ENCODE assay signal across 9 cellular contexts in the genomic region with DNA sequence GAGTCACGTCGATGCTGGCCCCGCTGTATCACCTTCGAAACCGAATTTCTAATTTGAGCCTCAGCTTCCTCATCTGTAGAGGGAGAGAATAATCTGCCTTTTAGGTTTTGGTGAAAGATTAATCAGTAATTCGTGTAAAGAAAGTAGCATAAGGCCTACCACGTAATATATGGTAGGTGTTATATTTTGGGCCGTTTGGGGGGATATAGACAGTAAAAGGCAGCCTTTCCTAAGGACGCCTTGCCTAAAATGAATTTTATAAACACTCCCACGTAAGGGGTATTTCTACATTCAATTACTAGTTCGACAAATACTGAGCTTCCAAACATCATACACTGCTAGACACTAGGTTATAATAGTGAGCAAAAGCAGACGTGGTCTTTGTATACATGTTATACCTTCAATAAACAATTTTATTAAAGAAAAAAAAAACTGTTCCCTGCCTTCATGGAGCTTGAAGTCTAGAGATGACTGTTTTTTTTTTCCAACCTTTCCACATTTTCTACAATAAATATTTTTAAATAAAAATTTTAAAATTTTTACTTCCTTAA. TPM values are rescaled to one million over a fixed set of nuclear protein-coding genes. Genes with fewer than 3 reads are reported as not detected.
DNase-seq lines count a peak whose midpoint lies in the region; ATAC-seq and TF ChIP-seq lines count a peak whose summit lies in the region.
"Had no signal": no experiment of that assay in that cellular context is flagged by ENCODE, and none has a peak within 500 bp of the region (broad histone marks: within the 10 kb centered on the region; RNA-seq: fewer than 3 reads in every experiment).

No MANE protein-coding gene starts in this region.

- peaks cover 33% of the 10 kb centered on the region for H3K36me3 Mint-ChIP-seq in activated B cell treated with CpG ODN at 0.5 μM for 24 hours (ENCODE audit: low read depth)
- H3K36me3 Mint-ChIP-seq in stimulated activated memory B cell treated with anti-CD40 and anti-IgM and Interleukin-4, amounts not matched to agents 10 μg/mL and 1 μg/mL and 100 μg/mL, for 72 hours = peaks cover 34% of the 10 kb centered on the region

- CTCF ChIA-PET in HEK293 (lab: Yijun Ruan, JAX) (interaction anchor here (0.7 to 2.1 kb wide), 3 partner anchors 41 to 55 kb away, joined by 3 to 7 read pairs (median 4); no protein-coding TSS in a partner anchor), activated B cell treated with CpG ODN at 0.5 μM for 24 hours (lab: Charles Lee) (interaction anchor here (1.4 to 1.9 kb wide), 3 partner anchors 41 to 55 kb away, joined by 4 to 5 read pairs (median 5); partner anchors contain the start of gene CRELD1)

- H3K4me3 ChIP-seq in HEK293 (ENCODE audit: low read depth, low read length) (peak overlapping the region; percentile 73), iPS DF 6.9 (ENCODE audit: low read length) (peak overlapping the region; percentile 61)

- TF ChIP-seq CTCF in HEK293 (tag by site-specific recombination; IDR thresholded peaks at IDR 0.05) = no peak
- TF ChIP-seq CTCF in activated B cell treated with CpG ODN at 0.5 μM for 24 hours (IDR thresholded peaks at IDR 0.05) = no peak

- peak overlapping the region; percentile 97 for H3K27ac Mint-ChIP-seq in activated B cell treated with CpG ODN at 0.5 μM for 24 hours
- peak overlapping the region; percentile 98 for H3K27ac Mint-ChIP-seq in stimulated activated memory B cell treated with anti-CD40 and anti-IgM and Interleukin-4, amounts not matched to agents 10 μg/mL and 1 μg/mL and 100 μg/mL, for 72 hours

- peaks cover 49% of the 10 kb centered on the region for H3K4me1 Mint-ChIP-seq in activated B cell treated with CpG ODN at 0.5 μM for 24 hours
- H3K4me1 Mint-ChIP-seq in stimulated activated memory B cell treated with anti-CD40 and anti-IgM and Interleukin-4, amounts not matched to agents 10 μg/mL and 1 μg/mL and 100 μg/mL, for 72 hours = peaks cover 39% of the 10 kb centered on the region

- no peaks in the 10 kb centered on the region for H3K9me3 Mint-ChIP-seq in activated B cell treated with CpG ODN at 0.5 μM for 24 hours
- no peaks in the 10 kb centered on the region for H3K9me3 Mint-ChIP-seq in stimulated activated memory B cell treated with anti-CD40 and anti-IgM and Interleukin-4, amounts not matched to agents 10 μg/mL and 1 μg/mL and 100 μg/mL, for 72 hours

- H3K27ac ChIP-seq in HEK293 (ENCODE audit: extremely low read depth, low read depth, low read length) = peak overlapping the region; percentile 53; the same call in 1 of the 2 replicates
- H3K27ac ChIP-seq in iPS DF 6.9 (ENCODE audit: low read length) = no peak overlapping the region

- DNase-seq in activated B cell treated with CpG ODN at 0.5 μM for 24 hours (no peak), iPS DF 6.9 (ENCODE audit: low read depth, low spot score) (no peak), DMS153 treated with DMSO at 0.1 percent for 48 hours (lab: John Stamatoyannopoulos, UW; ENCODE audit: unreplicated experiment) (no peak)
- DNase-seq in activated CD4-positive, alpha-beta T cell treated with anti-CD3 and anti-CD28 coated beads for 1 hour = no peak
- no peak for DNase-seq in stimulated activated CD4-positive, alpha-beta T cell treated with anti-CD3 and anti-CD28 coated beads, Interleukin-12 subunit alpha, Interleukin-12 subunit beta, amount 100 ng/mL, for 4 hours

- H3K27me3 Mint-ChIP-seq in activated B cell treated with CpG ODN at 0.5 μM for 24 hours = no peaks in the 10 kb centered on the region
- no peaks in the 10 kb centered on the region for H3K27me3 Mint-ChIP-seq in stimulated activated memory B cell treated with anti-CD40 and anti-IgM and Interleukin-4, amounts not matched to agents 10 μg/mL and 1 μg/mL and 100 μg/mL, for 72 hours

- POLR2A ChIA-PET in HEK293 (lab: Yijun Ruan, JAX) = interaction anchor here (0.6 to 3.0 kb wide), 10 partner anchors 8 to 536 kb away, joined by 3 to 24 read pairs (median 3); partner anchors contain the start of genes CIDEC, CRELD1, IL17RC and IL17RE
- POLR2A ChIA-PET in activated B cell treated with CpG ODN at 0.5 μM for 24 hours (lab: Charles Lee) = interaction anchor here (0.6 to 3.8 kb wide), 22 partner anchors 12 to 429 kb away, joined by 3 to 92 read pairs (median 6); partner anchors contain the start of genes ARPC4, CRELD1, EMC3 and FANCD2

- intact Hi-C loops in activated B cell treated with CpG ODN at 0.5 μM for 24 hours (cut with micrococcal nuclease) = loop anchor here (2.0 kb wide), 2 partner anchors 136 to 494 kb away; partner anchors contain the start of genes FANCD2 and SETD5

- H3K27me3 ChIP-seq in iPS DF 6.9 (ENCODE audit: control insufficient read depth, insufficient read depth, low read length) = no peaks in the 10 kb centered on the region

- peak overlapping the region; percentile 94 for H3K4me3 Mint-ChIP-seq in activated B cell treated with CpG ODN at 0.5 μM for 24 hours
- peak overlapping the region; percentile 95 for H3K4me3 Mint-ChIP-seq in stimulated activated memory B cell treated with anti-CD40 and anti-IgM and Interleukin-4, amounts not matched to agents 10 μg/mL and 1 μg/mL and 100 μg/mL, for 72 hours

- H3K4me1 ChIP-seq in HEK293 (ENCODE audit: control insufficient read depth, insufficient read depth, low read length) (no peaks in the 10 kb centered on the region), iPS DF 6.9 (ENCODE audit: control insufficient read depth, insufficient read depth, low read length) (no peaks in the 10 kb centered on the region)

- H3K36me3 ChIP-seq in HEK293 (ENCODE audit: control insufficient read depth in 2 of 2, insufficient read depth in 1 of 2, low read length in 2 of 2) = peaks cover 5 to 21% of the 10 kb centered on the region in 2 experiments
- peaks cover 6% of the 10 kb centered on the region for H3K36me3 ChIP-seq in iPS DF 6.9 (ENCODE audit: control insufficient read depth, insufficient read depth, low read length)

- H3K9me3 ChIP-seq in HEK293 (ENCODE audit: control insufficient read depth, insufficient read depth, low read depth, low read length) (no peaks in the 10 kb centered on the region), iPS DF 6.9 (ENCODE audit: control insufficient read depth, insufficient read depth, low read length) (no peaks in the 10 kb centered on the region)

- WGBS in iPS DF 6.9 (ENCODE audit: insufficient coverage, insufficient read length) = no CpG with 5 or more reads among the region's 12 CpGs

- ATAC-seq in activated B cell treated with CpG ODN at 0.5 μM for 24 hours (ENCODE audit: low read depth) = no peak
- ATAC-seq in stimulated activated memory B cell treated with anti-CD40 and anti-IgM and Interleukin-4, amounts not matched to agents 10 μg/mL and 1 μg/mL and 100 μg/mL, for 72 hours = no peak
- ATAC-seq in GM21737 (IDR thresholded peaks at IDR 0.05; ENCODE audit: unreplicated experiment) = no peak

TF ChIP-seq in HEK293, 187 proteins besides CTCF, POLR2A, EP300 and RAD21:
- TF ChIP-seq ZNF335 (tag by site-specific recombination; conservative IDR thresholded peaks at IDR 0.05) (0 out of 2 replicates have a peak, but pooled peaks have one; percentile 7), ZNF677 (tag by site-specific recombination; IDR thresholded peaks at IDR 0.05) (0 out of 2 replicates have a peak, but pooled peaks have one; percentile 1), ZNF791 (tag by site-specific recombination; IDR thresholded peaks at IDR 0.05) (no peak)
TF ChIP-seq in HEK293: peak in this region for 2.

RNA-seq across cellular contexts. Expression of gene JAGN1, which starts 0.7 kb away (rescaled TPM):
- 30.9 and 32.1 TPM in 2 replicates for total RNA-seq in activated B cell treated with CpG ODN at 0.5 μM for 24 hours

RNA-seq across cellular contexts. Expression of gene CIDEC, which starts 11.1 kb away (rescaled TPM):
- total RNA-seq in activated B cell treated with CpG ODN at 0.5 μM for 24 hours = not detected in 2 replicates
- total RNA-seq: LHCN-M2 had no signal

RNA-seq across cellular contexts. Expression of gene IL17RE, which starts 11.5 kb away (rescaled TPM):
- 0.66 and 0.82 TPM in 2 replicates for total RNA-seq in activated B cell treated with CpG ODN at 0.5 μM for 24 hours

RNA-seq across cellular contexts. Expression of gene IL17RC, which starts 25.8 kb away (rescaled TPM):
- total RNA-seq in activated B cell treated with CpG ODN at 0.5 μM for 24 hours = 0.11 and 0.29 TPM in 2 replicates

RNA-seq across cellular contexts. Expression of gene CRELD1, which starts 42.5 kb away (rescaled TPM):
- 26.9 and 30.5 TPM in 2 replicates for total RNA-seq in activated B cell treated with CpG ODN at 0.5 μM for 24 hours
